ENCODE assay signal across 18 cellular contexts in the genomic region with DNA sequence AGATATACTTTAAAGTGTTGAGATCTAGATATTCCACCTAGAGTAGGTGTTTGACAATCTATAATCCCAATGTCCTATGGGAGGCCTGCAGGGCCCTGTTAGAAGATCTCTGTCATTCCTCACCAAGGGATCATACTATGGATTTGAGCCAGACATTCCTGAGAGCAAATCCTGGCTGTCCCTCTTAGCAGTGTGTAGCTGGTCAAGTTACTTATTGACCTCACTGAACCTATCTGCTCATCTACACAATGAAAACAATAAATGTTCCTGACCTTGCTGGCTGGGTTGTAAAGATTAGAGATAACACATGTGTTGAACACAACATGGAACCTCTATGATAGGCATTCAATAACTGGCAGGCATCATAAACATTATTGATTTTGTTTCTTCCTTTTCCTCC.
A peak's percentile ranks its signal among the peaks of the same experiment; 100 is the strongest.
DNase-seq lines count a peak whose midpoint lies in the region; ATAC-seq, FAIRE-seq and TF ChIP-seq lines count a peak whose summit lies in the region.
"Had no signal": no experiment of that assay in that cellular context is flagged by ENCODE, and none has a peak within 500 bp of the region (broad histone marks: within the 10 kb centered on the region; RNA-seq: fewer than 3 reads in every experiment).

No MANE protein-coding gene starts in this region.

- no peaks in the 10 kb centered on the region for H3K4me1 Mint-ChIP-seq in MCF 10A (ENCODE audit: insufficient read depth, unreplicated experiment)
- no peaks in the 10 kb centered on the region for H3K4me1 Mint-ChIP-seq in activated CD8-positive, alpha-beta memory T cell treated with anti-CD3 and anti-CD28 coated beads, Interleukin-2, amount 10 ng/mL, durations not matched to agents 7 days and 5 days

- POLR2A ChIA-PET in MCF 10A (lab: Yijun Ruan, JAX): no interaction called here
- POLR2A ChIA-PET in HepG2 (lab: Yijun Ruan, JAX): no interaction called here

- FAIRE-seq in HepG2 (lab: Jason Lieb, UNC): no peak
- FAIRE-seq: GM12878 had no signal

- H3K4me3 ChIP-seq in mammary epithelial cell (replicated peaks in 1 of 3; ENCODE audit: insufficient read depth in 1 of 3, low read depth in 2 of 3, low read length in 3 of 3) (no peak overlapping the region), body of pancreas (no peak overlapping the region), HepG2 (replicated peaks in 1 of 3; ENCODE audit: insufficient read depth in 1 of 3, low read depth in 2 of 3, low read length in 3 of 3) (no peak overlapping the region)
- H3K4me3 ChIP-seq in effector memory CD4-positive, alpha-beta T cell (ENCODE audit: insufficient read depth, low read depth, low read length, poor library complexity, severe bottlenecking): no peak overlapping the region
- H3K4me3 ChIP-seq: GM12878, HAP-1, PC-9 had no signal

- H3K4me1 ChIP-seq in mammary epithelial cell (ENCODE audit: insufficient read depth, low read length) (peaks cover 5% of the 10 kb centered on the region), body of pancreas (peaks cover 9% of the 10 kb centered on the region), HepG2 (ENCODE audit: insufficient read depth, low read length) (no peaks in the 10 kb centered on the region)
- H3K4me1 ChIP-seq in effector memory CD4-positive, alpha-beta T cell (ENCODE audit: control insufficient read depth, insufficient read depth, low read length, poor library complexity, severe bottlenecking): no peaks in the 10 kb centered on the region
- H3K4me1 ChIP-seq: HAP-1 had no signal

- no peaks in the 10 kb centered on the region for H3K36me3 ChIP-seq in mammary epithelial cell (ENCODE audit: insufficient read depth, low read length)
- H3K36me3 ChIP-seq in body of pancreas (replicated peaks in 1 of 2; ENCODE audit: insufficient read depth in 1 of 2, low read depth in 2 of 2): no peaks in the 10 kb centered on the region
- no peaks in the 10 kb centered on the region for H3K36me3 ChIP-seq in HepG2 (replicated peaks in 1 of 2; ENCODE audit: control insufficient read depth in 1 of 2, insufficient read depth in 2 of 2, low read length in 2 of 2)
- no peaks in the 10 kb centered on the region for H3K36me3 ChIP-seq in effector memory CD4-positive, alpha-beta T cell (ENCODE audit: control insufficient read depth, insufficient read depth, low read length)
- H3K36me3 ChIP-seq: HAP-1 had no signal

- H2AFZ ChIP-seq in mammary epithelial cell (ENCODE audit: low read depth, low read length) (peak overlapping the region; percentile 4), HepG2 (ENCODE audit: low read length) (no peak overlapping the region)
- H2AFZ ChIP-seq: PC-9 had no signal

- no peak overlapping the region for H3K4me3 Mint-ChIP-seq in MCF 10A (ENCODE audit: unreplicated experiment)
- no peak overlapping the region for H3K4me3 Mint-ChIP-seq in activated CD8-positive, alpha-beta memory T cell treated with anti-CD3 and anti-CD28 coated beads, Interleukin-2, amount 10 ng/mL, durations not matched to agents 7 days and 5 days

- in situ Hi-C loops in mammary epithelial cell (cut with MboI; ENCODE audit: low sequenced_read_pairs in 2 of 2): no loop called here
- in situ Hi-C loops in HepG2 (cut with HindIII; ENCODE audit: extremely low pct_ligation_motif_present, low pct_unique_long_range_greater_than_20kb): no loop called here

- dilution Hi-C loops in mammary epithelial cell (cut with HindIII; ENCODE audit: low sequenced_read_pairs): no loop called here

- BruUV-seq in mammary epithelial cell (replicated peaks; lab: Mats Ljungman, UMichigan): no TSS peak
- no TSS peak for BruUV-seq in MCF 10A (replicated peaks; lab: Mats Ljungman, UMichigan)
- no TSS peak for BruUV-seq in HepG2 (replicated peaks; lab: Mats Ljungman, UMichigan)

- H3K27ac ChIP-seq in mammary epithelial cell (ENCODE audit: insufficient read depth, low read depth, low read length): no peak overlapping the region
- H3K27ac ChIP-seq in body of pancreas: no peak overlapping the region
- no peak overlapping the region for H3K27ac ChIP-seq in HepG2 (ENCODE audit: extremely low read length, insufficient read depth, low read length)
- no peak overlapping the region for H3K27ac ChIP-seq in effector memory CD4-positive, alpha-beta T cell (ENCODE audit: insufficient read depth, low read length, poor library complexity, severe bottlenecking)
- H3K27ac ChIP-seq: PC-9 had no signal

- no peaks in the 10 kb centered on the region for H3K36me3 Mint-ChIP-seq in MCF 10A (ENCODE audit: insufficient read depth, unreplicated experiment)
- no peaks in the 10 kb centered on the region for H3K36me3 Mint-ChIP-seq in activated CD8-positive, alpha-beta memory T cell treated with anti-CD3 and anti-CD28 coated beads, Interleukin-2, amount 10 ng/mL, durations not matched to agents 7 days and 5 days

- no peak overlapping the region for H3K27ac Mint-ChIP-seq in MCF 10A (ENCODE audit: low read depth, unreplicated experiment)
- no peak overlapping the region for H3K27ac Mint-ChIP-seq in activated CD8-positive, alpha-beta memory T cell treated with anti-CD3 and anti-CD28 coated beads, Interleukin-2, amount 10 ng/mL, durations not matched to agents 7 days and 5 days

- H3K79me2 ChIP-seq in mammary epithelial cell (ENCODE audit: insufficient read depth, low read length) (no peaks in the 10 kb centered on the region), HepG2 (ENCODE audit: insufficient read depth, low read length) (no peaks in the 10 kb centered on the region)

- H3K9me3 ChIP-seq in mammary epithelial cell (replicated peaks; ENCODE audit: insufficient read depth, low read length) (no peaks in the 10 kb centered on the region), body of pancreas (no peaks in the 10 kb centered on the region), HepG2 (ENCODE audit: low read length) (no peaks in the 10 kb centered on the region)
- H3K9me3 ChIP-seq in effector memory CD4-positive, alpha-beta T cell (ENCODE audit: control insufficient read depth, low read length): no peaks in the 10 kb centered on the region
- H3K9me3 ChIP-seq: HAP-1 had no signal

- no peak for DNase-seq in mammary epithelial cell
- no peak for DNase-seq in MCF 10A (ENCODE audit: unreplicated experiment)
- DNase-seq in body of pancreas: no peak
- peak; percentile 25 for DNase-seq in HepG2 (ENCODE audit: low spot score)
- DNase-seq in effector memory CD4-positive, alpha-beta T cell: no peak
- no peak for DNase-seq in activated CD8-positive, alpha-beta memory T cell treated with anti-CD3 and anti-CD28 coated beads, Interleukin-2, amount 10 ng/mL, durations not matched to agents 7 days and 5 days
- no peak for DNase-seq in HPDE6-E6E7 (ENCODE audit: extremely low spot score)
- DNase-seq: 8988T, C1 segment of cervical spinal cord, DMS153, NCI-H1092, NCI-H187, NCI-H69, PC-9, SHP77 treated with DMSO at 0.1 percent for 48 hours had no signal

- ATAC-seq in body of pancreas (peak; percentile 42), HepG2 (peak; percentile 73), HG03460 (IDR thresholded peaks at IDR 0.05; ENCODE audit: unreplicated experiment) (no peak)
- ATAC-seq in activated CD8-positive, alpha-beta memory T cell treated with anti-CD3 and anti-CD28 coated beads, Interleukin-2, amount 10 ng/mL, durations not matched to agents 7 days and 5 days: no peak
- ATAC-seq: GM12878 had no signal

- H3K9ac ChIP-seq in mammary epithelial cell (ENCODE audit: insufficient read depth, low read length) (no peak overlapping the region), HepG2 (ENCODE audit: insufficient read depth, low read depth, low read length) (no peak overlapping the region)

- TF ChIP-seq POLR2A in body of pancreas (IDR thresholded peaks at IDR 0.05) (no peak), HepG2 (IDR thresholded peaks at IDR 0.05; ENCODE audit: insufficient read depth in 1 of 2, low read depth in 2 of 2, low read length in 2 of 2) (no peak)

- intact Hi-C loops in mammary epithelial cell (cut with micrococcal nuclease): no loop called here
- intact Hi-C loops in MCF 10A (cut with micrococcal nuclease): no loop called here
- intact Hi-C loops in body of pancreas (cut with DNase I): no loop called here
- intact Hi-C loops in HepG2 (cut with micrococcal nuclease; ENCODE audit: unreplicated experiment): no loop called here

- TF ChIP-seq RAD21 in HepG2 (CRISPR knock-in tag; IDR thresholded peaks at IDR 0.05): no peak

- TF ChIP-seq EP300 in HepG2 (IDR thresholded peaks at IDR 0.05; ENCODE audit: low read depth in 2 of 2, low read length in 2 of 2): no peak
- no peak for TF ChIP-seq EP300 in HepG2 (CRISPR knock-in tag; IDR thresholded peaks at IDR 0.05; ENCODE audit: borderline replicate concordance)

- TF ChIP-seq CTCF in mammary epithelial cell (conservative IDR thresholded peaks at IDR 0.05 in 1 of 2, IDR thresholded peaks at IDR 0.05 in 1 of 2; ENCODE audit: extremely low read depth in 1 of 2, insufficient read depth in 1 of 2, low read depth in 1 of 2, low read length in 2 of 2): no peak
- TF ChIP-seq CTCF in MCF 10A (IDR thresholded peaks at IDR 0.05; ENCODE audit: unreplicated experiment): no peak
- TF ChIP-seq CTCF in body of pancreas (IDR thresholded peaks at IDR 0.05): no peak
- no peak for TF ChIP-seq CTCF in HepG2 (CRISPR knock-in tag; IDR thresholded peaks at IDR 0.05)

- H3K27me3 ChIP-seq in mammary epithelial cell (ENCODE audit: insufficient read depth, low read length): no peaks in the 10 kb centered on the region
- H3K27me3 ChIP-seq in body of pancreas: no peaks in the 10 kb centered on the region
- H3K27me3 ChIP-seq in HepG2 (ENCODE audit: control insufficient read depth in 1 of 2, insufficient read depth in 2 of 2, low read length in 2 of 2): no peaks in the 10 kb centered on the region
- H3K27me3 ChIP-seq in effector memory CD4-positive, alpha-beta T cell (replicated peaks; ENCODE audit: control insufficient read depth, insufficient read depth, low read length, poor library complexity, severe bottlenecking): no peaks in the 10 kb centered on the region

- H4K20me1 ChIP-seq in mammary epithelial cell (ENCODE audit: insufficient read depth, low read length) (no peaks in the 10 kb centered on the region), HepG2 (ENCODE audit: insufficient read depth, low read length) (no peaks in the 10 kb centered on the region)

- no peaks in the 10 kb centered on the region for H3K9me3 Mint-ChIP-seq in MCF 10A (ENCODE audit: unreplicated experiment)
- H3K9me3 Mint-ChIP-seq in activated CD8-positive, alpha-beta memory T cell treated with anti-CD3 and anti-CD28 coated beads, Interleukin-2, amount 10 ng/mL, durations not matched to agents 7 days and 5 days (ENCODE audit: low read depth): no peaks in the 10 kb centered on the region

- CTCF ChIA-PET in mammary epithelial cell (lab: Charles Lee; ENCODE audit: low non-redundant PET): no interaction called here
- CTCF ChIA-PET in MCF 10A (lab: Yijun Ruan, JAX): interaction anchor here (1.0 kb wide), 1 partner anchor 19 kb away, joined by 3 read pairs; no protein-coding TSS in a partner anchor
- CTCF ChIA-PET in HepG2 (lab: Yijun Ruan, JAX; ENCODE audit: low intra/inter-chr PET ratio, low total read pairs): no interaction called here
- CTCF ChIA-PET in activated CD8-positive, alpha-beta memory T cell treated with anti-CD3 and anti-CD28 coated beads, Interleukin-2, amount 10 ng/mL, durations not matched to agents 7 days and 5 days (lab: Charles Lee): no interaction called here

- no peaks in the 10 kb centered on the region for H3K27me3 Mint-ChIP-seq in MCF 10A (ENCODE audit: insufficient read depth, unreplicated experiment)
- no peaks in the 10 kb centered on the region for H3K27me3 Mint-ChIP-seq in activated CD8-positive, alpha-beta memory T cell treated with anti-CD3 and anti-CD28 coated beads, Interleukin-2, amount 10 ng/mL, durations not matched to agents 7 days and 5 days

- H3K4me2 ChIP-seq in mammary epithelial cell (ENCODE audit: insufficient read depth, low read depth, low read length): no peak overlapping the region
- no peak overlapping the region for H3K4me2 ChIP-seq in HepG2 (ENCODE audit: low read depth, low read length)
- H3K4me2 ChIP-seq: PC-9 had no signal

Comparison
In these comparisons a context has a peak if more than half of its experiments do, and no peak if none do; other contexts are left out.
1. ATAC-seq: peak in body of pancreas (single experiment) and HepG2 (single experiment); none in HG03460 (single experiment) and activated CD8-positive, alpha-beta memory T cell treated with anti-CD3 and anti-CD28 coated beads, Interleukin-2, amount 10 ng/mL, durations not matched to agents 7 days and 5 days (single experiment).